Comparison of ENCODE assay signal across 8 cellular contexts in the genomic region with DNA sequence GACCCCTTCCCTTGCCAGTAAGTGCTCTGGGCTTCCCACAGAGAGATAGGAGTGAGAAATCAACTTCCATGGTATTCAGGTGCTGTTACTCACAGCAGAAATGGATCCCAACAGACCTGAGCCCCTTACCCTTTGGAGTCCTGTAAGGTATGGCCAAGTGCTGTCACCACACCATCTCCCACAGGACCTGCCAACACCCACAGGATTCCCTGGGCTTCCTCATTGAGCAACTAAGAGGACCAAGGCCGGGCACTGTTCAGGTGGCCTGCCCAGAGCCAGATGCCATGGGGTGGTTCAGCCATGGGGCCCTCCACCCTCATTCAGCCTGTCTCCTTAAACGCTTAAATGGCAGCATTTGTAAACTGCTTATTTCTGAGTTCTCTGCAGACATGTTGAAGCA.
"Had no signal": no experiment of that assay in that cellular context is flagged by ENCODE, and none has a peak within 500 bp of the region (broad histone marks: within the 10 kb centered on the region; RNA-seq: fewer than 3 reads in every experiment).

No MANE protein-coding gene starts in this region.

- ATAC-seq: HCT116, HepG2 had no signal

- H3K4me3 ChIP-seq: GM23248, HAP-1 had no signal

- H3K27ac ChIP-seq: GM23248 had no signal

- DNase-seq: GM23248, GOT3, H7, HFFc6, KBM-7 had no signal

- H3K36me3 ChIP-seq: HAP-1 had no signal

- FAIRE-seq: HepG2 had no signal

- H3K9ac ChIP-seq: GM23248 had no signal

- H3K9me3 ChIP-seq: HAP-1 had no signal

- H3K4me1 ChIP-seq: HAP-1 had no signal
